Comparison of ENCODE assay signal across 8 cellular contexts in genomic region chr2:230661072-230661957, GRCh38.
A peak's percentile ranks its signal among the peaks of the same experiment; 100 is the strongest.
DNase-seq lines count a peak whose midpoint lies in the region; ATAC-seq and TF ChIP-seq lines count a peak whose summit lies in the region.

No MANE protein-coding gene starts in this region.

- H3K27ac ChIP-seq in HL-60 (replicated peaks), result peak overlapping the region; percentile 85

- no peaks in the 10 kb centered on the region for H3K36me3 Mint-ChIP-seq in activated naive CD4-positive, alpha-beta T cell treated with anti-CD3 and anti-CD28 coated beads, Interleukin-2, amount 50 U/mL, for 24 hours

- H3K27me3 ChIP-seq in HL-60 (ENCODE audit: insufficient read depth, poor library complexity, severe bottlenecking), result no peaks in the 10 kb centered on the region

- ATAC-seq in stimulated activated naive CD8-positive, alpha-beta T cell treated with anti-CD3 and anti-CD28 coated beads, Interleukin-15, amount 100 ng/mL, for 72 hours, result peak; percentile 66

- H3K9me3 Mint-ChIP-seq in activated naive CD4-positive, alpha-beta T cell treated with anti-CD3 and anti-CD28 coated beads, Interleukin-2, amount 50 U/mL, for 24 hours, result no peaks in the 10 kb centered on the region
- no peaks in the 10 kb centered on the region for H3K9me3 Mint-ChIP-seq in stimulated activated naive CD8-positive, alpha-beta T cell treated with anti-CD3 and anti-CD28 coated beads, Interleukin-15, amount 100 ng/mL, for 72 hours

- no peak for TF ChIP-seq CTCF in HL-60 (IDR thresholded peaks at IDR 0.05; ENCODE audit: insufficient read depth, low read length)

- no peak overlapping the region for H3K4me3 ChIP-seq in HL-60 (replicated peaks; ENCODE audit: insufficient read depth, low read length)

- no peaks in the 10 kb centered on the region for H3K27me3 Mint-ChIP-seq in activated naive CD4-positive, alpha-beta T cell treated with anti-CD3 and anti-CD28 coated beads, Interleukin-2, amount 50 U/mL, for 24 hours
- no peaks in the 10 kb centered on the region for H3K27me3 Mint-ChIP-seq in stimulated activated naive CD8-positive, alpha-beta T cell treated with anti-CD3 and anti-CD28 coated beads, Interleukin-15, amount 100 ng/mL, for 72 hours

- peaks cover 89% of the 10 kb centered on the region for H3K4me1 Mint-ChIP-seq in activated naive CD4-positive, alpha-beta T cell treated with anti-CD3 and anti-CD28 coated beads, Interleukin-2, amount 50 U/mL, for 24 hours
- H3K4me1 Mint-ChIP-seq in stimulated activated naive CD8-positive, alpha-beta T cell treated with anti-CD3 and anti-CD28 coated beads, Interleukin-15, amount 100 ng/mL, for 72 hours, result peaks cover 100% of the 10 kb centered on the region

- H3K4me3 Mint-ChIP-seq in activated naive CD4-positive, alpha-beta T cell treated with anti-CD3 and anti-CD28 coated beads, Interleukin-2, amount 50 U/mL, for 24 hours, result peak overlapping the region; percentile 62
- H3K4me3 Mint-ChIP-seq in stimulated activated naive CD8-positive, alpha-beta T cell treated with anti-CD3 and anti-CD28 coated beads, Interleukin-15, amount 100 ng/mL, for 72 hours, result peak overlapping the region; percentile 76 to 90

- peak overlapping the region; percentile 95 for H3K27ac Mint-ChIP-seq in activated naive CD4-positive, alpha-beta T cell treated with anti-CD3 and anti-CD28 coated beads, Interleukin-2, amount 50 U/mL, for 24 hours
- peak overlapping the region; percentile 94 to 95 for H3K27ac Mint-ChIP-seq in stimulated activated naive CD8-positive, alpha-beta T cell treated with anti-CD3 and anti-CD28 coated beads, Interleukin-15, amount 100 ng/mL, for 72 hours

- peak; percentile 82 for DNase-seq in activated CD8-positive, alpha-beta memory T cell treated with anti-CD3 and anti-CD28 coated beads for 24 hours
- DNase-seq in activated CD8-positive, alpha-beta memory T cell treated with anti-CD3 and anti-CD28 coated beads, Interleukin-2, amount 50 U/mL, for 4 hours, result no peak
- DNase-seq in HL-60 (ENCODE audit: low read depth in 1 of 2, low spot score in 1 of 2) (peak in 1 of 2 experiments; percentile 36), NCI-H226 (no peak), GM19240 (ENCODE audit: insufficient read length, low spot score) (no peak), DMS53 treated with DMSO at 0.1 percent for 48 hours (lab: John Stamatoyannopoulos, UW; ENCODE audit: unreplicated experiment) (no peak)
- DNase-seq in stimulated activated naive CD8-positive, alpha-beta T cell treated with anti-CD3 and anti-CD28 coated beads, Interleukin-15, amount 100 ng/mL, for 72 hours, result peak; percentile 71 to 83

Comparison
In these comparisons a context has a peak if more than half of its experiments do, and no peak if none do; other contexts are left out.
1. DNase-seq: peak in activated CD8-positive, alpha-beta memory T cell treated with anti-CD3 and anti-CD28 coated beads for 24 hours (single experiment) and stimulated activated naive CD8-positive, alpha-beta T cell treated with anti-CD3 and anti-CD28 coated beads, Interleukin-15, amount 100 ng/mL, for 72 hours (2 of 2); none in activated CD8-positive, alpha-beta memory T cell treated with anti-CD3 and anti-CD28 coated beads, Interleukin-2, amount 50 U/mL, for 4 hours (single experiment), NCI-H226 (single experiment), GM19240 (single experiment) and DMS53 treated with DMSO at 0.1 percent for 48 hours (single experiment).